8 cellular contexts compared by ENCODE assay signal in the genomic region with DNA sequence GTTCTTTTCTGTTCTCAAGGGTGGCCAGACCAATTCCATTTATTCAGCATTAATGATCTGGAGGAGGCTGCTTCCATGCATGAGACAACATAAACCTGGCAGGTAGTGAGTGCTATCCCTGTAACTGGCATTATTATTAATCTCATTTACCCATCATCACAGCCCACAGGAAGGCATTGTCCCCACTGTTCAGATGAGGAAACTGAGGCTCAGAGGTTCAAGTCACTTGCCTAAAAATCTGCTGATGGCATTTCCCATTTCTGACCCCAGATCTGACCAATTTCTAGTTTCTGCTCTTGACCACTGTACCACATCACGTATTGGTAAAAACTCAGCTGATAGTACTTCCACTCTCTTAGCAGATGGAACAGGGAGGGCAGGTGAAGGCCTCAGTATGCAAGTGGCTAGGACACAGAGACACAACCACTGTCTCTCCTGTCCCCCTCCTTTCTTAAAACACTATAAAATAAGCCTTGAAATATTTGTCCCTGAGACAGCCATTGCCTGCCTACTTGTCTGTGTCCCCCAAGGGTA. TPM values are rescaled to one million over a fixed set of nuclear protein-coding genes. Genes with fewer than 3 reads are reported as not detected.
DNase-seq lines count a peak whose midpoint lies in the region; ATAC-seq and TF ChIP-seq lines count a peak whose summit lies in the region.

No MANE protein-coding gene starts in this region.

- no peaks in the 10 kb centered on the region for H3K36me3 Mint-ChIP-seq in activated CD4-positive, alpha-beta memory T cell treated with anti-CD3 and anti-CD28 coated beads for 36 hours

- H3K36me3 ChIP-seq in SK-N-SH (replicated peaks in 1 of 2; ENCODE audit: control insufficient read depth in 1 of 2, insufficient read depth in 2 of 2, low read length in 1 of 2) = no peaks in the 10 kb centered on the region
- no peaks in the 10 kb centered on the region for H3K36me3 ChIP-seq in iPS-15b (ENCODE audit: control insufficient read depth, insufficient read depth, low read length)
- no peaks in the 10 kb centered on the region for H3K36me3 ChIP-seq in stomach

- H3K4me3 Mint-ChIP-seq in activated CD4-positive, alpha-beta memory T cell treated with anti-CD3 and anti-CD28 coated beads for 36 hours = peak overlapping the region; percentile 83

- H3K9me3 Mint-ChIP-seq in activated CD4-positive, alpha-beta memory T cell treated with anti-CD3 and anti-CD28 coated beads for 36 hours = no peaks in the 10 kb centered on the region

- WGBS in SK-N-SH (ENCODE audit: low lambda C conversion rate) = 69% methylated on average over 1 of the region's 1 CpG
- WGBS in stomach, 5 donors = 79 to 87% (median 84%) methylated on average over 1 of the region's 1 CpG

- no peak overlapping the region for H3K4me3 ChIP-seq in SK-N-SH (ENCODE audit: low read depth in 2 of 2, low read length in 1 of 2)
- H3K4me3 ChIP-seq in iPS-15b (ENCODE audit: low read depth, low read length) = no peak overlapping the region
- peak overlapping the region; percentile 45 to 52 (median 50) for H3K4me3 ChIP-seq in stomach

- peaks cover 0 to 11% of the 10 kb centered on the region in 2 experiments; a peak in 2 of 4 replicates for H3K4me1 ChIP-seq in SK-N-SH (ENCODE audit: control insufficient read depth in 1 of 2, insufficient read depth in 2 of 2, low read depth in 1 of 2, low read length in 1 of 2)
- peaks cover 2% of the 10 kb centered on the region for H3K4me1 ChIP-seq in iPS-15b (ENCODE audit: control insufficient read depth, insufficient read depth, low read length)
- peaks cover 22 to 73% (median 40%) of the 10 kb centered on the region in 4 donors for H3K4me1 ChIP-seq in stomach

- no peaks in the 10 kb centered on the region for H3K27me3 Mint-ChIP-seq in activated CD4-positive, alpha-beta memory T cell treated with anti-CD3 and anti-CD28 coated beads for 36 hours

- H2AFZ ChIP-seq in SK-N-SH (ENCODE audit: low read depth) = peak overlapping the region; percentile 83

- no peaks in the 10 kb centered on the region for H4K20me1 ChIP-seq in SK-N-SH (ENCODE audit: insufficient read depth)

- H3K9ac ChIP-seq in SK-N-SH (no peak overlapping the region), iPS-15b (ENCODE audit: low read depth, low read length) (peak overlapping the region; percentile 8)

- TF ChIP-seq EP300 in SK-N-SH (IDR thresholded peaks at IDR 0.05; ENCODE audit: borderline replicate concordance in 1 of 2, low read depth in 1 of 2, low read length in 1 of 2) = no peak
- TF ChIP-seq EP300 in stomach (IDR thresholded peaks at IDR 0.05) = no peak

- H3K27ac ChIP-seq in SK-N-SH (ENCODE audit: low read depth in 2 of 2, low read length in 1 of 2) = no peak overlapping the region
- peak overlapping the region; percentile 74 to 93 (median 83) for H3K27ac ChIP-seq in stomach

- no peak for TF ChIP-seq POLR2A in stomach (IDR thresholded peaks at IDR 0.05)

- peak overlapping the region; percentile 85 for H3K27ac Mint-ChIP-seq in activated CD4-positive, alpha-beta memory T cell treated with anti-CD3 and anti-CD28 coated beads for 36 hours

- CTCF ChIA-PET in SK-N-SH (lab: Yijun Ruan, JAX) = interaction anchor here (1.4 kb wide), 1 partner anchor 180 kb away, joined by 4 read pairs; no protein-coding TSS in a partner anchor
- CTCF ChIA-PET in activated CD4-positive, alpha-beta memory T cell treated with anti-CD3 and anti-CD28 coated beads for 36 hours (lab: Charles Lee) = interaction anchor here (1.3 to 5.6 kb wide), 2 partner anchors 14 to 50 kb away, joined by 3 to 69 read pairs; no protein-coding TSS in a partner anchor

- peaks cover 63% of the 10 kb centered on the region for H3K4me1 Mint-ChIP-seq in activated CD4-positive, alpha-beta memory T cell treated with anti-CD3 and anti-CD28 coated beads for 36 hours (ENCODE audit: low read depth)

- no peaks in the 10 kb centered on the region for H3F3A ChIP-seq in SK-N-SH (replicated peaks; ENCODE audit: insufficient read depth)

- ATAC-seq in SK-N-SH treated with all-trans-retinoic acid at 6 μM for 48 hours (no peak), GM19324 (IDR thresholded peaks at IDR 0.05; ENCODE audit: low FRiP score, unreplicated experiment) (no peak)

- TF ChIP-seq CTCF in SK-N-SH (IDR thresholded peaks at IDR 0.05) = no peak
- TF ChIP-seq CTCF in stomach (IDR thresholded peaks at IDR 0.05) = no peak

- no peak overlapping the region for H3K4me2 ChIP-seq in SK-N-SH

- H3K27me3 ChIP-seq in SK-N-SH (ENCODE audit: insufficient read depth) (no peaks in the 10 kb centered on the region), iPS-15b (ENCODE audit: control insufficient read depth, insufficient read depth, low read length) (no peaks in the 10 kb centered on the region), stomach (no peaks in the 10 kb centered on the region)

- no peaks in the 10 kb centered on the region for H3K9me2 ChIP-seq in SK-N-SH

- DNase-seq in SK-N-SH (no peak), stomach (no peak), NCI-H1930 (lab: John Stamatoyannopoulos, UW) (no peak)
- DNase-seq in activated CD4-positive, alpha-beta memory T cell treated with anti-CD3 and anti-CD28 coated beads for 36 hours = no peak
- no peak for DNase-seq in activated effector memory CD4-positive, alpha-beta T cell treated with Interleukin-2 at 50 U/mL for 16 hours

- intact Hi-C loops in activated CD4-positive, alpha-beta memory T cell treated with anti-CD3 and anti-CD28 coated beads for 36 hours (cut with micrococcal nuclease) = loop anchor here (1.0 to 10.0 kb wide), 6 partner anchors 10 to 416 kb away; a partner anchor contains a TSS
- intact Hi-C loops in stomach (cut with DNase I; ENCODE audit: low total_unique reads) = loop anchor here (10.0 kb wide), 1 partner anchor 46 kb away; no protein-coding TSS in a partner anchor

- no peak for TF ChIP-seq RAD21 in SK-N-SH (IDR thresholded peaks at IDR 0.05; ENCODE audit: low read length)

- H3K9me3 ChIP-seq in SK-N-SH (no peaks in the 10 kb centered on the region), iPS-15b (ENCODE audit: control insufficient read depth, insufficient read depth, low read length) (no peaks in the 10 kb centered on the region), stomach (no peaks in the 10 kb centered on the region)

- no peaks in the 10 kb centered on the region for H3K79me2 ChIP-seq in SK-N-SH (ENCODE audit: insufficient read depth)

- POLR2A ChIA-PET in SK-N-SH (lab: Yijun Ruan, JAX) = no interaction called here
- POLR2A ChIA-PET in activated CD4-positive, alpha-beta memory T cell treated with anti-CD3 and anti-CD28 coated beads for 36 hours (lab: Charles Lee) = interaction anchor here (2.1 kb wide), 1 partner anchor 36 kb away, joined by 8 read pairs; a partner anchor contains a TSS

TF ChIP-seq in SK-N-SH, 30 proteins besides CTCF, POLR2A, EP300 and RAD21 (continues in another document):
- TF ChIP-seq, protein P1, sequence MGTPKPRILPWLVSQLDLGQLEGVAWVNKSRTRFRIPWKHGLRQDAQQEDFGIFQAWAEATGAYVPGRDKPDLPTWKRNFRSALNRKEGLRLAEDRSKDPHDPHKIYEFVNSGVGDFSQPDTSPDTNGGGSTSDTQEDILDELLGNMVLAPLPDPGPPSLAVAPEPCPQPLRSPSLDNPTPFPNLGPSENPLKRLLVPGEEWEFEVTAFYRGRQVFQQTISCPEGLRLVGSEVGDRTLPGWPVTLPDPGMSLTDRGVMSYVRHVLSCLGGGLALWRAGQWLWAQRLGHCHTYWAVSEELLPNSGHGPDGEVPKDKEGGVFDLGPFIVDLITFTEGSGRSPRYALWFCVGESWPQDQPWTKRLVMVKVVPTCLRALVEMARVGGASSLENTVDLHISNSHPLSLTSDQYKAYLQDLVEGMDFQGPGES (IDR thresholded peaks at IDR 0.05; ENCODE audit: low read depth, low read length) = no peak

TF ChIP-seq in SK-N-SH treated with all-trans-retinoic acid at 6 μM for 48 hours, 23 proteins besides CTCF, POLR2A, EP300 and RAD21:
- TF ChIP-seq, protein P2, sequence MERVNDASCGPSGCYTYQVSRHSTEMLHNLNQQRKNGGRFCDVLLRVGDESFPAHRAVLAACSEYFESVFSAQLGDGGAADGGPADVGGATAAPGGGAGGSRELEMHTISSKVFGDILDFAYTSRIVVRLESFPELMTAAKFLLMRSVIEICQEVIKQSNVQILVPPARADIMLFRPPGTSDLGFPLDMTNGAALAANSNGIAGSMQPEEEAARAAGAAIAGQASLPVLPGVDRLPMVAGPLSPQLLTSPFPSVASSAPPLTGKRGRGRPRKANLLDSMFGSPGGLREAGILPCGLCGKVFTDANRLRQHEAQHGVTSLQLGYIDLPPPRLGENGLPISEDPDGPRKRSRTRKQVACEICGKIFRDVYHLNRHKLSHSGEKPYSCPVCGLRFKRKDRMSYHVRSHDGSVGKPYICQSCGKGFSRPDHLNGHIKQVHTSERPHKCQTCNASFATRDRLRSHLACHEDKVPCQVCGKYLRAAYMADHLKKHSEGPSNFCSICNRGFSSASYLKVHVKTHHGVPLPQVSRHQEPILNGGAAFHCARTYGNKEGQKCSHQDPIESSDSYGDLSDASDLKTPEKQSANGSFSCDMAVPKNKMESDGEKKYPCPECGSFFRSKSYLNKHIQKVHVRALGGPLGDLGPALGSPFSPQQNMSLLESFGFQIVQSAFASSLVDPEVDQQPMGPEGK (CRISPR knock-in tag; IDR thresholded peaks at IDR 0.05; ENCODE audit: borderline replicate concordance) = no peak
- no peak for TF ChIP-seq BACH2 (CRISPR knock-in tag; IDR thresholded peaks at IDR 0.05; ENCODE audit: borderline replicate concordance)
TF ChIP-seq in SK-N-SH treated with all-trans-retinoic acid at 6 μM for 48 hours: peak in this region for 0.

RNA-seq across cellular contexts. Expression of a gene that starts 36.1 kb away (rescaled TPM):
- polyA plus RNA-seq in SK-N-SH (2012; rRNA removed) (0.16 and 0.39 TPM in 2 replicates), stomach (1 to 10 TPM; 1.2 to 3.1 (median 2.0) TPM)
- 0.05 and 0.06 TPM in 2 replicates for polyA plus RNA-seq in SK-N-SH (2012; cell fraction: cytosol; rRNA removed)
- polyA plus RNA-seq in SK-N-SH (2012; cell fraction: nucleus; rRNA removed) = 1.1 and 1.4 TPM in 2 replicates
- 10 to 100 TPM; 11.7 to 17.1 TPM for total RNA-seq in activated CD4-positive, alpha-beta memory T cell treated with anti-CD3 and anti-CD28 coated beads for 36 hours
- 10 to 100 TPM in 3 of 5 donors, 1 to 10 TPM in 2; 5.3 to 27.2 (median 13.5) TPM for total RNA-seq in stomach

Comparison
In these comparisons a context has a peak if more than half of its experiments do, and no peak if none do; other contexts are left out.
1. H3K27ac ChIP-seq: peak in stomach (5 of 5); none in SK-N-SH (0 of 2).
2. H3K4me3 ChIP-seq: peak in stomach (4 of 4); none in SK-N-SH (0 of 2) and iPS-15b (single experiment).